ENCODE assay signal across 40 cellular contexts in genomic region chr12:110811972-110812371, GRCh38. TPM values are rescaled to one million over a fixed set of nuclear protein-coding genes. Genes with fewer than 3 reads are reported as not detected.
"Had no signal": no experiment of that assay in that cellular context is flagged by ENCODE, and none has a peak within 500 bp of the region (broad histone marks: within the 10 kb centered on the region; RNA-seq: fewer than 3 reads in every experiment).

No MANE protein-coding gene starts in this region.

- H3K9me3 Mint-ChIP-seq: activated B cell treated with CpG ODN at 0.5 μM for 24 hours; activated CD8-positive, alpha-beta T cell treated with anti-CD3 and anti-CD28 coated beads for 36 hours; activated T-cell treated with anti-CD3 and anti-CD28 coated beads, Interleukin-2, amount 50 U/mL, for 4 hours; activated T-helper 17 cell treated with anti-CD3 and anti-CD28 coated beads, Interleukin-2, amount 50 U/mL, for 72 hours; central memory CD8-positive, alpha-beta T cell; effector memory CD8-positive, alpha-beta T cell; T-helper 2 cell treated with Interferon-gamma antibody and Interleukin-4, amounts not matched to agents 5 μg/mL and 100 μg/mL, for 36 hours had no signal

- H3K4me2 ChIP-seq: hepatocyte had no signal

- H3K4me1 ChIP-seq: esophagus muscularis mucosa, gastroesophageal sphincter, heart right ventricle had no signal

- H3K79me2 ChIP-seq: hepatocyte had no signal

- H3K27ac ChIP-seq: brain microvascular endothelial cell, esophagus muscularis mucosa, gastroesophageal sphincter, heart right ventricle, hepatocyte, WERI-Rb-1 had no signal

- H3K4me3 Mint-ChIP-seq: activated B cell treated with CpG ODN at 0.5 μM for 24 hours; activated CD8-positive, alpha-beta T cell treated with anti-CD3 and anti-CD28 coated beads for 36 hours; activated naive CD8-positive, alpha-beta T cell; activated T-cell treated with anti-CD3 and anti-CD28 coated beads, Interleukin-2, amount 50 U/mL, for 4 hours; activated T-helper 17 cell treated with anti-CD3 and anti-CD28 coated beads, Interleukin-2, amount 50 U/mL, for 72 hours; central memory CD8-positive, alpha-beta T cell; effector memory CD8-positive, alpha-beta T cell; T-helper 2 cell treated with Interferon-gamma antibody and Interleukin-4, amounts not matched to agents 5 μg/mL and 100 μg/mL, for 36 hours had no signal

- H2AFZ ChIP-seq: hepatocyte had no signal

- H3K4me3 ChIP-seq: esophagus muscularis mucosa, gastroesophageal sphincter, heart right ventricle, hepatocyte had no signal

- H3K27ac Mint-ChIP-seq: activated B cell treated with CpG ODN at 0.5 μM for 24 hours; activated CD8-positive, alpha-beta T cell treated with anti-CD3 and anti-CD28 coated beads for 36 hours; activated naive CD8-positive, alpha-beta T cell; T-helper 2 cell treated with Interferon-gamma antibody and Interleukin-4, amounts not matched to agents 5 μg/mL and 100 μg/mL, for 36 hours had no signal

- H3K27me3 Mint-ChIP-seq: activated naive CD8-positive, alpha-beta T cell; activated T-helper 17 cell treated with anti-CD3 and anti-CD28 coated beads, Interleukin-2, amount 50 U/mL, for 72 hours had no signal

- H3K36me3 ChIP-seq: brain microvascular endothelial cell, esophagus muscularis mucosa, gastroesophageal sphincter, heart right ventricle, WERI-Rb-1 had no signal

- H3K27me3 ChIP-seq: brain microvascular endothelial cell had no signal

- H3K4me1 Mint-ChIP-seq: activated T-helper 17 cell treated with anti-CD3 and anti-CD28 coated beads, Interleukin-2, amount 50 U/mL, for 72 hours; central memory CD8-positive, alpha-beta T cell had no signal

- H3K36me3 Mint-ChIP-seq: activated naive CD8-positive, alpha-beta T cell had no signal

- FAIRE-seq: astrocyte, bronchial epithelial cell, colon had no signal

- H3K9me3 ChIP-seq: esophagus muscularis mucosa, gastroesophageal sphincter, heart right ventricle had no signal

- DNase-seq: activated B cell treated with CpG ODN at 0.5 μM for 24 hours; activated CD4-positive, alpha-beta T cell treated with anti-CD3 and anti-CD28 coated beads for 48 hours; activated CD4-positive, alpha-beta T cell treated with anti-CD3 and anti-CD28 coated beads, Interleukin-2, amount 50 U/mL, for 1 hour; activated CD4-positive, alpha-beta T cell treated with anti-CD3 and anti-CD28 coated beads, Interleukin-2, amount 50 U/mL, for 48 hours; activated CD8-positive, alpha-beta memory T cell treated with anti-CD3 and anti-CD28 coated beads for 24 hours; activated effector memory CD4-positive, alpha-beta T cell treated with Interleukin-2 at 50 U/mL for 16 hours; activated gamma-delta T cell treated with Interleukin-2 at 50 U/mL for 16 hours; activated naive CD4-positive, alpha-beta T cell treated with anti-CD3 and anti-CD28 coated beads, Interleukin-2, amount 50 U/mL, for 16 hours; activated naive CD4-positive, alpha-beta T cell treated with Interleukin-2 at 50 U/mL for 16 hours; activated T-cell treated with anti-CD3 and anti-CD28 coated beads, Interleukin-2, amount 50 U/mL, for 4 hours; amniotic stem cell; anterior cingulate cortex; brain microvascular endothelial cell; cortex of kidney; dermis blood vessel endothelial cell; effector CD4-positive, alpha-beta T cell; effector memory CD8-positive, alpha-beta T cell; erythroblast; foreskin melanocyte; heart right ventricle; T1000; WERI-Rb-1 had no signal

- ATAC-seq: activated CD4-positive, CD25-positive, alpha-beta regulatory T cell treated with anti-CD3 and anti-CD28 coated beads, Interleukin-2, amount 50 U/mL, for 24 hours; activated T-cell treated with anti-CD3 and anti-CD28 coated beads, Interleukin-2, amount 50 U/mL, for 4 hours; activated T-helper 17 cell treated with anti-CD3 and anti-CD28 coated beads, Interleukin-2, amount 50 U/mL, for 72 hours; effector memory CD8-positive, alpha-beta T cell; gastroesophageal sphincter; heart right ventricle had no signal

RNA-seq across cellular contexts. Expression of gene CCDC63, which starts 34.8 kb away (rescaled TPM):
- total RNA-seq: activated B cell treated with CpG ODN at 0.5 μM for 24 hours; activated CD8-positive, alpha-beta T cell treated with anti-CD3 and anti-CD28 coated beads for 36 hours; activated T-cell treated with anti-CD3 and anti-CD28 coated beads, Interleukin-2, amount 50 U/mL, for 4 hours; activated T-helper 17 cell treated with anti-CD3 and anti-CD28 coated beads, Interleukin-2, amount 50 U/mL, for 72 hours; bronchial epithelial cell; cardiac septum; chondrocyte; dermis blood vessel endothelial cell; esophagus muscularis mucosa; fibroblast of lung; fibroblast of villous mesenchyme; gastroesophageal sphincter; glomerular endothelial cell; heart right ventricle; hepatocyte had no signal
- polyA plus RNA-seq: adipose tissue, fibroblast of lung, heart right ventricle, hepatocyte had no signal
